1 cellular context compared by ENCODE assay signal in the genomic region with DNA sequence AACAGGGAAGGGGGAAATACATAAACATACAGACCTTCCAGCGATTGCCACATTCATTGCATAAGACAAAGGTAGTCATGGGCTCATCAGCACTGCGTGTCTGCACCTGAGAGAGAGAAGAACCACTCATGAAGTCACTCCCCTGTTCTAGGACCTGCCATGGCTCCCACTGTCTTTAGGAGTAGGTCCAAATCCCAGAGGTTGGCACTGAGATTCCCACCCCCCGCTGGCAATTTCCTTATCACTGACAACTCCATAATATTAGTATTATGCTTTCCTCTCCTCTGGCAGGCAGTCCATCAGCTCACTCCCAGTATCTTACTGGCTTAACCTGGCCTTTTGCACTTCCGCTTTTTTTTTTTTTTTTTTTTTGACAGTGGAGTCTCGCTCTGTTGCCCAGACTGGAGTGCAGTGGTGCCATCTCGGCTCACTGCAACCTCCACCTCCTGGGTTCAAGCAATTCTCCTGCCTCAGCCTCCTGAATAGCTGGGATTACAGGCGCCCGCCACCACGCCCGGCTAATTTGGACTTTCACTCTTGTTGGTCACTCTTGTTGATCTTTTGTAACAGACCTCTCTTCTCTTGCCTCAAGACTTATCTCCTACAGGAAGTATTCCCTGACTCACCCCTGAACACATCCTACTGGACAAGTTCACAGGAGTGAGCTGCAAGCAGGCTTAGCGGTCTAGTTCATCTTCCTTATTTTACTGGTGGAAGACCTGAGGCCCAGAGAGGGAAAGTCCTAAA.
TF ChIP-seq lines count a peak whose summit lies in the region.

No MANE protein-coding gene starts in this region.

TF ChIP-seq in endothelial cell of umbilical vein, 7 proteins besides CTCF, POLR2A, EP300 and RAD21:
- TF ChIP-seq FOS (IDR thresholded peaks at IDR 0.05; ENCODE audit: borderline replicate concordance, insufficient read depth, low read length) (peak; percentile 59), GATA2 (IDR thresholded peaks at IDR 0.05; ENCODE audit: insufficient read depth, insufficient read length, low read depth, low read length) (no peak), EZH2 (IDR thresholded peaks at IDR 0.05; ENCODE audit: borderline replicate concordance, low read depth, low read length, severe bottlenecking) (no peak), MYC (IDR thresholded peaks at IDR 0.05; ENCODE audit: low read depth, low read length) (no peak)
- TF ChIP-seq, protein P1, sequence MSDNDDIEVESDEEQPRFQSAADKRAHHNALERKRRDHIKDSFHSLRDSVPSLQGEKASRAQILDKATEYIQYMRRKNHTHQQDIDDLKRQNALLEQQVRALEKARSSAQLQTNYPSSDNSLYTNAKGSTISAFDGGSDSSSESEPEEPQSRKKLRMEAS (IDR thresholded peaks at IDR 0.05; ENCODE audit: insufficient read depth, insufficient read length): no peak
